In the genomic region with DNA sequence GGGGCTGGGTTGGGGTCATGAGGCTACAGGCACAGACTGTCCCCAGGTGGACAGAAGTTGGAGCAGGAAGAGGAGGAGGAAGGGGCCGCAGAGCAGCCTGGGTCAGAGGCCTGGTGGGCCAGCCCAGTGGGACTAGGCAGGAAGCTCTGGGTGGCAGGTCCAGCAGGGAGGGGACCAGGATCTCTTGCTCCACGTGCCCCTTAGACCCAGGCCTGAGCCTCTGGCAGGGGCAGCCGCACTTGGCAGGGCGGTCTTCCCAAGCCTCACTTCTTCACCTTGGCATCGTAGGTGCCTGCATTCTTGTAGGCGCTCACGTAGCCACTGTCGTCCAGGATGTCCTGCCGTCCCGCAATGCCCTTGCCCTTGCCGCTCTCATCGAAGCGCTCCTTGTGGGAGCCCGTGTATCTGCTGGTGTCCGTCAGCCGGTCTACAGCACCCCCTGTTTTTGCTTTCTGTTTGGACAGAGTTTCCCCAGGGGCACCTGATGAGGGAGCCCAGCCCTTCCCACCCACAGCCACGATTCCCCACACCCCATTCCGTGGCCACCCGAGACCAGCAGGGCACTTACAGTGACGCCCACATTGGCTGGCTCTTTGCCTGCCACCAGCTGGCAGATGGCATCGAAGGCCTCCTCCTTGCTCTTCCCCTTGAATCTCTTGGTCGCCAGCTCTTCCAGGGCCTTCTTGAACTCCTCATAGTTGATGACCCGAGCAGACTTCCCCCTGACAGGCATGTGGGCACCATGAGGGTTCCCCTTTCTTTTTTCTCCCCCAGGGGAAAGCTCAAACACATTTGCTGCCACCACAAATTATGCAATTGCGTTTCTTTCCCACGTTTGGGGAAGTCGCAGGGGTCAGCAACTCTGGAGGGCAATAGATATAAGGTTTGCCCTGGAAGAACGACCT, we compare ENCODE assay signal across 11 cellular contexts.
DNase-seq lines count a peak whose midpoint lies in the region; ATAC-seq and TF ChIP-seq lines count a peak whose summit lies in the region.
"Had no signal": no experiment of that assay in that cellular context is flagged by ENCODE, and none has a peak within 500 bp of the region (broad histone marks: within the 10 kb centered on the region; RNA-seq: fewer than 3 reads in every experiment).

No MANE protein-coding gene starts in this region.

- ATAC-seq in HG03135 (IDR thresholded peaks at IDR 0.05; ENCODE audit: unreplicated experiment), result no peak
- ATAC-seq: mucosa of descending colon had no signal

- peaks cover 12% of the 10 kb centered on the region for H3K27me3 Mint-ChIP-seq in nephron (ENCODE audit: low read depth)

- H3K4me1 Mint-ChIP-seq in nephron, result peaks cover 23% of the 10 kb centered on the region

- DNase-seq in Ammon's horn (ENCODE audit: low spot score) (peak; percentile 83), NOMO-1 (lab: John Stamatoyannopoulos, UW; ENCODE audit: unreplicated experiment in 2 of 2) (peak; percentile 90 to 92), globus pallidus (ENCODE audit: low spot score) (peak; percentile 78), HK-2 (ENCODE audit: unreplicated experiment) (no peak), middle frontal gyrus (ENCODE audit: extremely low spot score, low spot score) (no peak), NCI-H69 (lab: John Stamatoyannopoulos, UW) (no peak)
- DNase-seq: activated T-cell treated with anti-CD3 and anti-CD28 coated beads for 4 hours; stimulated activated CD4-positive, alpha-beta T cell treated with anti-CD3 and anti-CD28 coated beads, Interleukin-12 subunit alpha, Interleukin-12 subunit beta, amount 100 ng/mL, for 4 hours had no signal

- peak overlapping the region in 1 of 3 experiments; percentile 59 for H3K27ac Mint-ChIP-seq in nephron

- peak overlapping the region; percentile 42 to 54 (median 45) for H3K4me3 Mint-ChIP-seq in nephron

- no peak for TF ChIP-seq CTCF in nephron (IDR thresholded peaks at IDR 0.05; ENCODE audit: unreplicated experiment in 3 of 3)

- no peaks in the 10 kb centered on the region for H3K9me3 Mint-ChIP-seq in nephron

- H3K36me3 Mint-ChIP-seq in nephron (ENCODE audit: low read depth), result no peaks in the 10 kb centered on the region

Comparison
In these comparisons a context has a peak if more than half of its experiments do, and no peak if none do; other contexts are left out.
1. DNase-seq: peak in Ammon's horn (single experiment), NOMO-1 (2 of 2) and globus pallidus (single experiment); none in HK-2 (single experiment), middle frontal gyrus (single experiment) and NCI-H69 (single experiment).